ENCODE assay signal across 19 cellular contexts in the genomic region with DNA sequence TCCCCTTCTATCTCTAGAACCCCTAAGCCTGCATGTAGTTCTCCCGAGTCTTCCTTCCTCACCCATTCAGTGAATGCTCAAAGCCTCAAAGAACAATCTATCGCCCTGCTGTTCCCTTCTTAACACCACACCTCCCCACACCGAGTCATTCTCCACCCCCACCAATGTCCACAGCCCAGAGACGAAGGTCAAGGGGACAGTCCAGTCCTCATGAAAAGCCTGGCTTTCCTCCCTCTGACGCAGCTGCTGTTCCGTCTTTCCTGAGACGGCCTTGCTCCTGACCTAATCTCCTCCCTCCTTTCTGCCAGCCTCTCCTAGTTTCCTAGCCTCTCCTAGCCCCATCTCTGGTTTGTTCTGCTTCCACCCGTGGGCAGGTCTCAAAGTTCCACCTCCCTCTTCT. TPM values are rescaled to one million over a fixed set of nuclear protein-coding genes. Genes with fewer than 3 reads are reported as not detected.
DNase-seq lines count a peak whose midpoint lies in the region; ATAC-seq, FAIRE-seq and TF ChIP-seq lines count a peak whose summit lies in the region.
"Had no signal": no experiment of that assay in that cellular context is flagged by ENCODE, and none has a peak within 500 bp of the region (broad histone marks: within the 10 kb centered on the region; RNA-seq: fewer than 3 reads in every experiment).

No MANE protein-coding gene starts in this region.

- H3K27ac ChIP-seq in right lobe of liver, result peak overlapping the region in 2 of 3 donors; percentile 32 to 77

- ATAC-seq in activated naive CD8-positive, alpha-beta T cell treated with anti-CD3 and anti-CD28 coated beads, Interleukin-2, amount 10 ng/mL, durations not matched to agents 7 days and 5 days (ENCODE audit: low read depth), result no peak
- ATAC-seq in right lobe of liver, result peak; percentile 72 to 80 (median 78)

- peaks cover 0 to 40% (median 16%) of the 10 kb centered on the region in 4 donors for H3K4me1 ChIP-seq in right lobe of liver

- peak overlapping the region; percentile 32 for H3K27ac Mint-ChIP-seq in activated naive CD8-positive, alpha-beta T cell treated with anti-CD3 and anti-CD28 coated beads, Interleukin-2, amount 10 ng/mL, durations not matched to agents 7 days and 5 days
- H3K27ac Mint-ChIP-seq in activated naive CD8-positive, alpha-beta T cell treated with anti-CD3 and anti-CD28 coated beads for 36 hours, result no peak overlapping the region
- peak overlapping the region in 3 of 5 experiments; percentile 17 to 42 (median 33) for H3K27ac Mint-ChIP-seq in brain

- POLR2A ChIA-PET in activated naive CD8-positive, alpha-beta T cell treated with anti-CD3 and anti-CD28 coated beads, Interleukin-2, amount 10 ng/mL, durations not matched to agents 7 days and 5 days (lab: Charles Lee), result no interaction called here

- H3K36me3 ChIP-seq in right lobe of liver, result peaks cover 0 to 20% (median 6%) of the 10 kb centered on the region in 4 donors

- H3K36me3 Mint-ChIP-seq in activated naive CD8-positive, alpha-beta T cell treated with anti-CD3 and anti-CD28 coated beads, Interleukin-2, amount 10 ng/mL, durations not matched to agents 7 days and 5 days, result peaks cover 4% of the 10 kb centered on the region
- no peaks in the 10 kb centered on the region for H3K36me3 Mint-ChIP-seq in activated naive CD8-positive, alpha-beta T cell treated with anti-CD3 and anti-CD28 coated beads for 36 hours
- H3K36me3 Mint-ChIP-seq in brain, result peaks cover 30% of the 10 kb centered on the region

- H3K9me3 Mint-ChIP-seq in activated naive CD8-positive, alpha-beta T cell treated with anti-CD3 and anti-CD28 coated beads, Interleukin-2, amount 10 ng/mL, durations not matched to agents 7 days and 5 days, result no peaks in the 10 kb centered on the region
- H3K9me3 Mint-ChIP-seq in activated naive CD8-positive, alpha-beta T cell treated with anti-CD3 and anti-CD28 coated beads for 36 hours, result no peaks in the 10 kb centered on the region
- peaks cover 0 to 2% (median 0%) of the 10 kb centered on the region in 5 experiments for H3K9me3 Mint-ChIP-seq in brain

- TF ChIP-seq CTCF in brain (conservative IDR thresholded peaks at IDR 0.05) (no peak), right lobe of liver (IDR thresholded peaks at IDR 0.05) (no peak)

- H3K4me3 Mint-ChIP-seq in activated naive CD8-positive, alpha-beta T cell treated with anti-CD3 and anti-CD28 coated beads, Interleukin-2, amount 10 ng/mL, durations not matched to agents 7 days and 5 days, result no peak overlapping the region
- no peak overlapping the region for H3K4me3 Mint-ChIP-seq in activated naive CD8-positive, alpha-beta T cell treated with anti-CD3 and anti-CD28 coated beads for 36 hours
- no peak overlapping the region for H3K4me3 Mint-ChIP-seq in brain

- TF ChIP-seq POLR2A in right lobe of liver (IDR thresholded peaks at IDR 0.05) (no peak), GM12891 (IDR thresholded peaks at IDR 0.05; ENCODE audit: low read depth, low read length) (no peak)

- no peak for FAIRE-seq in GM12891 (lab: Jason Lieb, UNC)
- FAIRE-seq: H1 had no signal

- no peaks in the 10 kb centered on the region for H3K27me3 ChIP-seq in right lobe of liver

- intact Hi-C loops in right lobe of liver (cut with DNase I), result loop anchor here in 1 of 2 donors (10.0 kb wide), 1 partner anchor 63 kb away; no protein-coding TSS in a partner anchor

- DNase-seq in activated naive CD8-positive, alpha-beta T cell treated with anti-CD3 and anti-CD28 coated beads, Interleukin-2, amount 10 ng/mL, durations not matched to agents 7 days and 5 days, result no peak
- DNase-seq in activated naive CD8-positive, alpha-beta T cell treated with anti-CD3 and anti-CD28 coated beads for 36 hours, result no peak
- DNase-seq in right lobe of liver, result peak; percentile 55 to 90 (median 87)
- no peak for DNase-seq in GM12891 (ENCODE audit: insufficient read length, low spot score)
- DNase-seq in activated T-cell treated with anti-CD3 and anti-CD28 coated beads, Interleukin-2, amount 50 U/mL, for 1 hour, result no peak
- DNase-seq in activated CD4-positive, CD25-positive, alpha-beta regulatory T cell (lab: John Stamatoyannopoulos, UW), result no peak
- DNase-seq: COR-L47, IMR-90, Kasumi-1, MM.1S, NCI-H1092 treated with DMSO at 0.1 percent for 48 hours, NCI-H1694, NCI-H2107, NCI-H2227 treated with DMSO at 0.1 percent for 48 hours, NCI-H524 had no signal

- 32% methylated on average over 8 of the region's 8 CpGs for whole genome bisulfite sequencing in right lobe of liver (ENCODE audit: insufficient coverage, low coverage, low lambda C conversion rate, missing lambda C conversion rate)

- H3K27me3 Mint-ChIP-seq in activated naive CD8-positive, alpha-beta T cell treated with anti-CD3 and anti-CD28 coated beads, Interleukin-2, amount 10 ng/mL, durations not matched to agents 7 days and 5 days, result no peaks in the 10 kb centered on the region
- no peaks in the 10 kb centered on the region for H3K27me3 Mint-ChIP-seq in activated naive CD8-positive, alpha-beta T cell treated with anti-CD3 and anti-CD28 coated beads for 36 hours
- no peaks in the 10 kb centered on the region for H3K27me3 Mint-ChIP-seq in brain

- no peaks in the 10 kb centered on the region for H3K9me3 ChIP-seq in right lobe of liver

- H3K4me1 Mint-ChIP-seq in activated naive CD8-positive, alpha-beta T cell treated with anti-CD3 and anti-CD28 coated beads, Interleukin-2, amount 10 ng/mL, durations not matched to agents 7 days and 5 days, result peaks cover 20% of the 10 kb centered on the region
- H3K4me1 Mint-ChIP-seq in activated naive CD8-positive, alpha-beta T cell treated with anti-CD3 and anti-CD28 coated beads for 36 hours, result peaks cover 6% of the 10 kb centered on the region
- no peaks in the 10 kb centered on the region for H3K4me1 Mint-ChIP-seq in brain

- no peak overlapping the region for H3K4me3 ChIP-seq in right lobe of liver

TF ChIP-seq in GM12891, 5 proteins besides CTCF, POLR2A, EP300 and RAD21:
- TF ChIP-seq SPI1 (IDR thresholded peaks at IDR 0.05; ENCODE audit: low read depth, low read length), result no peak
TF ChIP-seq in GM12891: peak in this region for 0.

RNA-seq across cellular contexts. Expression of a gene that starts 9.2 kb away (rescaled TPM):
- total RNA-seq in activated naive CD8-positive, alpha-beta T cell treated with anti-CD3 and anti-CD28 coated beads, Interleukin-2, amount 10 ng/mL, durations not matched to agents 7 days and 5 days, result 10 to 100 TPM; 27.4 TPM
- 10 to 100 TPM in 1 of 2 experiments, 1 to 10 TPM in 1; 9.7 to 10.0 TPM for total RNA-seq in activated naive CD8-positive, alpha-beta T cell treated with anti-CD3 and anti-CD28 coated beads for 36 hours
- polyA plus RNA-seq in brain (ENCODE audit: insufficient read depth, low read depth, low replicate concordance), result 47.9 TPM
- total RNA-seq in right lobe of liver, result 10 to 100 TPM in 5 of 6 experiments, 1 to 10 TPM in 1; 8.6 to 19.3 (median 13.9) TPM
- 7.9 TPM for polyA plus RNA-seq in GM12891 (2012; ENCODE audit: low read depth, missing spikeins)

RNA-seq across cellular contexts. Expression of a gene that starts 19.4 kb away (rescaled TPM):
- total RNA-seq in activated naive CD8-positive, alpha-beta T cell treated with anti-CD3 and anti-CD28 coated beads, Interleukin-2, amount 10 ng/mL, durations not matched to agents 7 days and 5 days, result 10 to 100 TPM; 14.4 to 16.4 TPM
- 1 to 10 TPM; 4.0 TPM for total RNA-seq in activated naive CD8-positive, alpha-beta T cell treated with anti-CD3 and anti-CD28 coated beads for 36 hours
- 24.2 TPM for polyA plus RNA-seq in brain (ENCODE audit: insufficient read depth, low read depth, low replicate concordance)
- 10 to 100 TPM; 10.9 to 48.5 (median 23.6) TPM for total RNA-seq in right lobe of liver
- polyA plus RNA-seq in GM12891 (2012; ENCODE audit: low read depth, missing spikeins), result 0.99 TPM

RNA-seq across cellular contexts. Expression of a gene that starts 19.8 kb away (rescaled TPM):
- 10 to 100 TPM in 1 of 2 experiments, 1 to 10 TPM in 1; 9.1 to 11.0 TPM for total RNA-seq in activated naive CD8-positive, alpha-beta T cell treated with anti-CD3 and anti-CD28 coated beads, Interleukin-2, amount 10 ng/mL, durations not matched to agents 7 days and 5 days
- total RNA-seq in activated naive CD8-positive, alpha-beta T cell treated with anti-CD3 and anti-CD28 coated beads for 36 hours, result 10 to 100 TPM; 10.9 to 11.1 TPM
- 4.8 TPM for polyA plus RNA-seq in brain (ENCODE audit: insufficient read depth, low read depth, low replicate concordance)
- total RNA-seq in right lobe of liver, result 100 to 1,000 TPM; 413 to 669 (median 501) TPM
- polyA plus RNA-seq in GM12891 (2012; ENCODE audit: low read depth, missing spikeins), result 2.1 TPM

RNA-seq across cellular contexts. Expression of a gene that starts 34.7 kb away (rescaled TPM):
- not detected for total RNA-seq in activated naive CD8-positive, alpha-beta T cell treated with anti-CD3 and anti-CD28 coated beads, Interleukin-2, amount 10 ng/mL, durations not matched to agents 7 days and 5 days
- not detected for total RNA-seq in activated naive CD8-positive, alpha-beta T cell treated with anti-CD3 and anti-CD28 coated beads for 36 hours
- 101 TPM for polyA plus RNA-seq in brain (ENCODE audit: insufficient read depth, low read depth, low replicate concordance)
- total RNA-seq in right lobe of liver, result not detected
- polyA plus RNA-seq in GM12891 (2012; ENCODE audit: low read depth, missing spikeins), result not detected
- total RNA-seq: A673, Daoy, IMR-90 had no signal
- polyA plus RNA-seq: IMR-90 had no signal

RNA-seq across cellular contexts. Expression of a gene that starts 35.4 kb away (rescaled TPM):
- total RNA-seq in activated naive CD8-positive, alpha-beta T cell treated with anti-CD3 and anti-CD28 coated beads, Interleukin-2, amount 10 ng/mL, durations not matched to agents 7 days and 5 days, result 1 to 10 TPM; 1.1 to 1.2 TPM
- under 1 TPM; 0.54 to 0.80 TPM for total RNA-seq in activated naive CD8-positive, alpha-beta T cell treated with anti-CD3 and anti-CD28 coated beads for 36 hours
- 0.53 TPM for polyA plus RNA-seq in brain (ENCODE audit: insufficient read depth, low read depth, low replicate concordance)
- 1 to 10 TPM in 1 of 6 experiments, under 1 TPM in 5; 0.25 to 1.0 (median 0.45) TPM for total RNA-seq in right lobe of liver
- 0.45 TPM for polyA plus RNA-seq in GM12891 (2012; ENCODE audit: low read depth, missing spikeins)

Comparison
In these comparisons a context has a peak if more than half of its experiments do, and no peak if none do; other contexts are left out.
1. DNase-seq: peak in right lobe of liver (3 of 3); none in activated naive CD8-positive, alpha-beta T cell treated with anti-CD3 and anti-CD28 coated beads, Interleukin-2, amount 10 ng/mL, durations not matched to agents 7 days and 5 days (single experiment), activated naive CD8-positive, alpha-beta T cell treated with anti-CD3 and anti-CD28 coated beads for 36 hours (single experiment), GM12891 (single experiment), activated T-cell treated with anti-CD3 and anti-CD28 coated beads, Interleukin-2, amount 50 U/mL, for 1 hour (single experiment) and activated CD4-positive, CD25-positive, alpha-beta regulatory T cell (0 of 4).
2. RNA of a gene that starts 19.8 kb away (total RNA-seq): 413 to 669 TPM in right lobe of liver; 10.9 to 11.1 TPM in activated naive CD8-positive, alpha-beta T cell treated with anti-CD3 and anti-CD28 coated beads for 36 hours and 9.1 to 11.0 TPM in activated naive CD8-positive, alpha-beta T cell treated with anti-CD3 and anti-CD28 coated beads, Interleukin-2, amount 10 ng/mL, durations not matched to agents 7 days and 5 days; every median in the first group is over 10 times any median in the second.